11 cellular contexts compared by ENCODE assay signal in the genomic region with DNA sequence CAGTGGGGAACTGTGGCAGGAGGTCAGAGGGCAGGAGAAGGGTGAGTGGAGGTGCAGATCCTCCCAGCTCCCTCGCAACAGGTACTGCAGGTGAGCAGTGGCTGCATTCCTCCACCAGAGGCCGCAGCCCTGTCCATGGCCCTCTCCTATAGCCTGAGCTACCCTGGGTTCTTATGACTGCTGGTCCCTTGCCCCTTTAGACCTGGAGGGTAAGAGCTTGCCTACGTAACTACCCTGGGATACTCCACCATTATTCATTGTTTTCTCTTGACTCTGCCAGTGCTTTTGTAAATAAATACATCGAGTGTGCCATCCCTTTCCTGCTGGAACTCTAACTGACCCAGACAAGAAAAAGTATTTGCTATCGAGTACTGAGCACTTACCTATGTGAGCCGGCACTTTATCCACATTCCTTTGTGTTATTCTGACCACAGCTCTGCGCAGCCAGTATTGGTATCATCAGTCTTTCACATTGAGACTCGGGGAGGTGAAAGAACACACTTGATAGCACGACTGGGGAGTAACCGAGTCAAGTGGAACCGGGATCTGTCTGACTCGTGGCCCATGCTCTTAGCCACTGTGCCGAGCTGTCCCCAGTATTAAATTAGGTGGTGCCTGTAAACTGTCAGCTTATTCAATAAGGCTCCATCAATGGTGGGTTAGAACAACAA. TPM values are rescaled to one million over a fixed set of nuclear protein-coding genes. Genes with fewer than 3 reads are reported as not detected.
A peak's percentile ranks its signal among the peaks of the same experiment; 100 is the strongest.
DNase-seq lines count a peak whose midpoint lies in the region; ATAC-seq, FAIRE-seq and TF ChIP-seq lines count a peak whose summit lies in the region.
"Had no signal": no experiment of that assay in that cellular context is flagged by ENCODE, and none has a peak within 500 bp of the region (broad histone marks: within the 10 kb centered on the region; RNA-seq: fewer than 3 reads in every experiment).

No MANE protein-coding gene starts in this region.

- WGBS in suprapubic skin: 86% methylated on average over 13 of the region's 13 CpGs

- H3K4me1 ChIP-seq in adipocyte (ENCODE audit: control insufficient read depth, insufficient read depth, low read length) (peaks cover 75% of the 10 kb centered on the region), keratinocyte (ENCODE audit: control insufficient read depth, extremely low read depth, insufficient read depth, low read length) (peaks cover 71% of the 10 kb centered on the region), suprapubic skin (peaks cover 68% of the 10 kb centered on the region)

- H2AFZ ChIP-seq in keratinocyte (ENCODE audit: control insufficient read depth, low read length): no peak overlapping the region

- peaks cover 20% of the 10 kb centered on the region for H3K79me2 ChIP-seq in keratinocyte (ENCODE audit: control insufficient read depth, insufficient read depth, low read length)

- no peak for FAIRE-seq in keratinocyte (lab: Jason Lieb, UNC)
- FAIRE-seq: GM18507 had no signal

- peak overlapping the region; percentile 91 for H3K4me2 ChIP-seq in keratinocyte (ENCODE audit: control insufficient read depth, extremely low read depth, insufficient read depth, low read depth, low read length)
- H3K4me2 ChIP-seq: KMS-11 had no signal

- H3K9me1 ChIP-seq in keratinocyte (ENCODE audit: control insufficient read depth, extremely low read depth, insufficient read depth, low read length): peaks cover 2% of the 10 kb centered on the region

- H3K27ac ChIP-seq in keratinocyte (ENCODE audit: control insufficient read depth, insufficient read depth, low read length): peak overlapping the region; percentile 99
- peak overlapping the region; percentile 92 for H3K27ac ChIP-seq in suprapubic skin
- H3K27ac ChIP-seq: KMS-11 had no signal

- no peaks in the 10 kb centered on the region for H3K9me3 ChIP-seq in adipocyte (ENCODE audit: control insufficient read depth, low read length)
- H3K9me3 ChIP-seq in keratinocyte (ENCODE audit: control insufficient read depth, low read depth, low read length): no peaks in the 10 kb centered on the region
- H3K9me3 ChIP-seq in suprapubic skin: no peaks in the 10 kb centered on the region

- TF ChIP-seq POLR2A in suprapubic skin (IDR thresholded peaks at IDR 0.05): no peak

- no peaks in the 10 kb centered on the region for H4K20me1 ChIP-seq in keratinocyte (ENCODE audit: control insufficient read depth, extremely low read depth, insufficient read depth, low read length)

- H3K36me3 ChIP-seq in adipocyte (ENCODE audit: control insufficient read depth, insufficient read depth, low read length, severe bottlenecking) (no peaks in the 10 kb centered on the region), keratinocyte (ENCODE audit: control insufficient read depth in 2 of 2, extremely low read depth in 1 of 2, insufficient read depth in 2 of 2, low read length in 2 of 2) (peaks cover 0 to 23% of the 10 kb centered on the region in 2 experiments), suprapubic skin (no peaks in the 10 kb centered on the region)

- H3K4me3 ChIP-seq in adipocyte (ENCODE audit: low read length) (no peak overlapping the region), keratinocyte (ENCODE audit: control insufficient read depth in 2 of 3, extremely low read depth in 1 of 3, insufficient read depth in 2 of 3, low read depth in 1 of 3, low read length in 3 of 3) (peak overlapping the region in 1 of 3 experiments; percentile 56), suprapubic skin (no peak overlapping the region)

- ATAC-seq in GM19324 (IDR thresholded peaks at IDR 0.05; ENCODE audit: low FRiP score, unreplicated experiment): no peak

- DNase-seq in DMS153 treated with DMSO at 0.1 percent for 48 hours (lab: John Stamatoyannopoulos, UW; ENCODE audit: unreplicated experiment) (peak; percentile 2), DMS153 (lab: John Stamatoyannopoulos, UW) (no peak), adipocyte (ENCODE audit: low read depth) (no peak), keratinocyte (ENCODE audit: low read depth, low spot score) (no peak), suprapubic skin (ENCODE audit: low spot score in 2 of 2) (no peak), cortex of kidney (lab: John Stamatoyannopoulos, UW) (no peak), CD1c-positive myeloid dendritic cell (ENCODE audit: extremely low spot score) (no peak)
- DNase-seq: 8988T had no signal

- dilution Hi-C loops in keratinocyte (cut with MboI; ENCODE audit: extremely low pct_ligation_motif_present, low sequenced_read_pairs): no loop called here

- no peak for TF ChIP-seq EP300 in suprapubic skin (IDR thresholded peaks at IDR 0.05)

- H3K9ac ChIP-seq in adipocyte (ENCODE audit: low read length): peak overlapping the region; percentile 84
- H3K9ac ChIP-seq in keratinocyte (ENCODE audit: control insufficient read depth, extremely low read depth, insufficient read depth, low read length): peak overlapping the region; percentile 93
- H3K9ac ChIP-seq: KMS-11 had no signal

- TF ChIP-seq CTCF in keratinocyte (optimal IDR thresholded peaks at IDR 0.05 in 1 of 3, IDR thresholded peaks at IDR 0.05 in 1 of 3, conservative IDR thresholded peaks at IDR 0.05 in 1 of 3; ENCODE audit: extremely low read depth in 1 of 3, insufficient read depth in 2 of 3, low read length in 3 of 3) (peak in 2 of 3 experiments; percentile 64 to 69), suprapubic skin (IDR thresholded peaks at IDR 0.05) (no peak)

- H3K27me3 ChIP-seq in adipocyte (replicated peaks; ENCODE audit: control insufficient read depth, insufficient read depth, low read length): no peaks in the 10 kb centered on the region
- no peaks in the 10 kb centered on the region for H3K27me3 ChIP-seq in keratinocyte (ENCODE audit: control insufficient read depth, extremely low read depth, insufficient read depth, low read length)
- H3K27me3 ChIP-seq in suprapubic skin: no peaks in the 10 kb centered on the region

RNA-seq across cellular contexts. Expression of gene LTBP2, which starts 38.5 kb away (rescaled TPM):
- polyA plus RNA-seq in keratinocyte: 23.9 to 40.7 TPM (median 26.6 TPM) in 3 replicates
- polyA plus RNA-seq in keratinocyte (2011; ENCODE audit: low read depth): 12.1 TPM
- 19.5 and 28.2 TPM in 2 replicates for polyA plus RNA-seq in keratinocyte (2011; cell fraction: cytosol; rRNA removed)
- polyA plus RNA-seq in keratinocyte (2011; cell fraction: nucleus; rRNA removed): 118 and 155 TPM in 2 replicates
- polyA plus RNA-seq in keratinocyte (2012; ENCODE audit: low replicate concordance): 11.7 and 64.1 TPM in 2 replicates
- 66.1 to 143 TPM (median 68.5 TPM) in 3 replicates for polyA minus RNA-seq in keratinocyte
- 89.6 TPM for polyA minus RNA-seq in keratinocyte (2011; cell fraction: cytosol; rRNA and poly(A)+ RNA removed)
- 195 and 210 TPM in 2 replicates for polyA minus RNA-seq in keratinocyte (2011; cell fraction: nucleus; rRNA and poly(A)+ RNA removed)
- 10 to 100 TPM; 19.6 to 36.0 (median 26.2) TPM for total RNA-seq in suprapubic skin

Comparison
In these comparisons a context has a peak if more than half of its experiments do, and no peak if none do; other contexts are left out.
1. CTCF ChIP-seq: peak in keratinocyte (2 of 3); none in suprapubic skin (0 of 2).